Comparison of ENCODE assay signal across 27 cellular contexts in the genomic region with DNA sequence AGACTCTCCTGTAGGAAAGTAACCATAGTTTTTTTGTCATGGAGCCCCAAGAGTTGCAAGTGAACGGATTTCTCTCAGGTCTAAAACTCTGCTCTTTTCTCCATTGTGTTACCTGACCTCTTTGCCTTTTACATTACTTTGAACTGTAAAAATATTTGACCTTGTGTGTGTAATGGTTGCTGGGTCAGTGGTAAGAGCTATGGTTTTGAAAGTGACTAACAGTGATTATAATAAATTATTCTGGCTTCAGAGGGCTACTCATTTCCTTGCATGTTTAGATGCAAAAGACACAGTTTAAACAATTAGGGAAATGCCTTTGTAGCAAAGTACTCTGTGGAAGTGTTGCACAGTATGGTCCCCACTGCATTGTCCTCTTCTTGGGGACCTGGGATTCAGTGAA. TPM values are rescaled to one million over a fixed set of nuclear protein-coding genes. Genes with fewer than 3 reads are reported as not detected.
"Had no signal": no experiment of that assay in that cellular context is flagged by ENCODE, and none has a peak within 500 bp of the region (broad histone marks: within the 10 kb centered on the region; RNA-seq: fewer than 3 reads in every experiment).

No MANE protein-coding gene starts in this region.

- DNase-seq: activated CD4-positive, alpha-beta memory T cell treated with anti-CD3 and anti-CD28 coated beads for 36 hours; activated CD4-positive, alpha-beta T cell treated with anti-CD3 and anti-CD28 coated beads, Interleukin-2, amount 10 ng/mL, durations not matched to agents 24 days and 14 days; activated CD4-positive, CD25-positive, alpha-beta regulatory T cell treated with anti-CD3 and anti-CD28 coated beads, Interleukin-2, amount 50 U/mL, for 72 hours; activated CD8-positive, alpha-beta memory T cell treated with anti-CD3 and anti-CD28 coated beads, Interleukin-2, amount 50 U/mL, for 4 hours; activated gamma-delta T cell; activated naive CD4-positive, alpha-beta T cell treated with anti-CD3 and anti-CD28 coated beads, Interleukin-2, amount 10 ng/mL, durations not matched to agents 7 days and 5 days; activated naive CD8-positive, alpha-beta T cell treated with anti-CD3 and anti-CD28 coated beads, Interleukin-2, amount 10 ng/mL, durations not matched to agents 7 days and 5 days; activated T-cell treated with anti-CD3 and anti-CD28 coated beads, Interleukin-2, amount 50 U/mL, for 1 hour; brain microvascular endothelial cell; effector CD4-positive, alpha-beta T cell; esophagus squamous epithelium; gastrocnemius medialis; glutamatergic neuron; left cardiac atrium; left ventricle myocardium superior; posterior cingulate gyrus; right cardiac atrium; spleen; stimulated activated naive CD8-positive, alpha-beta T cell treated with anti-CD3 and anti-CD28 coated beads, Interleukin-15, Interleukin-2, amounts not matched to agents 100 U/mL and 50 U/mL, for 24 hours; T-helper 2 cell; testis; transverse colon had no signal

- H3K9me3 ChIP-seq: gastrocnemius medialis, testis had no signal

- H3K4me1 ChIP-seq: esophagus squamous epithelium, gastrocnemius medialis, spleen, testis, transverse colon had no signal

- H3K36me3 ChIP-seq: brain microvascular endothelial cell, esophagus squamous epithelium, gastrocnemius medialis, spleen, transverse colon had no signal

- H3K27me3 ChIP-seq: brain microvascular endothelial cell, esophagus squamous epithelium, gastrocnemius medialis, spleen, testis, transverse colon had no signal

- H3K4me3 ChIP-seq: esophagus squamous epithelium, gastrocnemius medialis, spleen, testis, transverse colon had no signal

- H3K27ac ChIP-seq: brain microvascular endothelial cell, epithelial cell of prostate, esophagus squamous epithelium, gastrocnemius medialis, spleen, testis, transverse colon had no signal

- FAIRE-seq: astrocyte, endometrium, islet of Langerhans, urothelium cell line had no signal

- ATAC-seq: gastrocnemius medialis; left cardiac atrium; left ventricle myocardium superior; right cardiac atrium; stimulated activated naive CD8-positive, alpha-beta T cell treated with anti-CD3 and anti-CD28 coated beads, Interleukin-15, Interleukin-2, amounts not matched to agents 100 U/mL and 50 U/mL, for 24 hours had no signal

RNA-seq across cellular contexts. Expression of a gene that starts 29.3 kb away (rescaled TPM):
- polyA plus RNA-seq: right cardiac atrium, spleen had no signal

RNA-seq across cellular contexts. Expression of a gene that starts 54.5 kb away (rescaled TPM):
- polyA plus RNA-seq: right cardiac atrium, spleen had no signal
